ENCODE assay signal across 8 cellular contexts in the genomic region with DNA sequence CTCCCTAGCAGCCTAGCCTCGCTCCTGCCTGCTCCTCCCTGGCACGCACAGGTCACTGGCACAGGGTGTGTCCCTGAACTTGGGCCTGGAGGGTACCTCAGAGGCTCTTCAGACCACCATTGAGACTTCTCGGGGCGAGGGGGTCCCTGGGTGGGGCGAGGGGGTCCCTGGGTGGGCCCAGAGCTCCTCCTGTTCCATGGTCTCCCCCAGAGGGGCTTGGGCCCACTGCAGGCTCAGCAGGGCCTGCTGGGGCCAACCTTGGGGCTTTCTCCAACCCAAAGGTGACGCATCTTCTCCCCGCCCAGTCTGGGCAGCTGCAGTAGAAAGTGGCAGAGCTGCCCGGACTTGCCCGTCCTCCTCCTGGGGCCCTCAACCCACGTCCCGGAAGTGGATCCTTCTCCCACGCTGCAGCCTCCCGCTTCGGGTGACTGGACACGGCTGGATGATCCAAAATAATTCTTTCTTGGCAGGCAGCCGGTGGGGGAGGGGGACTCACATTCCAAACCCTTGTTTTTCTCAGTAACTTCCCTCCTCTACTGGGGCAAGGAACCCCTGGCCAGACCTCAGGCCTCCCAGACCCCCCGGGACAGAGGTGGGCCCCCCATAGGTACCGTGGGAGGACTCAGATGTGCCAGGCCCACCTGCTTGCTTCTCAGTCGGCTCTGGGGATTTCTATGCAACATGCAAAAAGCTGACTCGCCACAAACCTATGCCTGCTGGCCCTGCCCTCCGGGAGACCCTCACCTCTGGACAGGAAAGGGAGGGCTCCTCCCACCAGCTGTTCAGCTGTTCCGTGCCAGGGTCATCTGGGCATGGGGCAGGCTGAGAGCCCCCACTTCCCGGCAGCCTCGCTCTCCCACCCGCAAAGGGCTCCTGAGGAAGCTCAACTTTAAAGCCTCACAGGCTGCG. TPM values are rescaled to one million over a fixed set of nuclear protein-coding genes. Genes with fewer than 3 reads are reported as not detected.
DNase-seq lines count a peak whose midpoint lies in the region; ATAC-seq, FAIRE-seq and TF ChIP-seq lines count a peak whose summit lies in the region.

No MANE protein-coding gene starts in this region.

- peak overlapping the region; percentile 93 for H3K4me3 Mint-ChIP-seq in astrocyte (ENCODE audit: unreplicated experiment)

- peak; percentile 62 for FAIRE-seq in astrocyte (lab: Jason Lieb, UNC)

- H3K36me3 Mint-ChIP-seq in astrocyte (ENCODE audit: low read depth, unreplicated experiment): peaks cover 4% of the 10 kb centered on the region

- H3K79me2 ChIP-seq in astrocyte (ENCODE audit: insufficient read depth, low read length): peaks cover 62% of the 10 kb centered on the region

- H3K4me2 ChIP-seq in astrocyte (ENCODE audit: low read length): peak overlapping the region; percentile 100

- peak overlapping the region; percentile 96 for H3K9ac ChIP-seq in astrocyte (ENCODE audit: low read length)

- H3K27ac ChIP-seq in astrocyte (ENCODE audit: low read depth, low read length) (peak overlapping the region; percentile 82), psoas muscle (peak overlapping the region; percentile 83)

- WGBS in psoas muscle, 3 donors: 10 to 32% (median 19%) methylated on average over 25 to 26 of the region's 26 CpGs

- no peaks in the 10 kb centered on the region for H3K36me3 ChIP-seq in H7 (replicated peaks; ENCODE audit: control insufficient read depth, insufficient read depth, low read length)
- H3K36me3 ChIP-seq in astrocyte (ENCODE audit: insufficient read depth, low read length): no peaks in the 10 kb centered on the region
- no peaks in the 10 kb centered on the region for H3K36me3 ChIP-seq in psoas muscle (ENCODE audit: insufficient read depth in 1 of 2, low read depth in 1 of 2)

- no peak overlapping the region for H2AFZ ChIP-seq in astrocyte (ENCODE audit: low read depth, low read length)

- H3K9me3 ChIP-seq in astrocyte (ENCODE audit: insufficient read depth, low read depth, low read length) (no peaks in the 10 kb centered on the region), psoas muscle (no peaks in the 10 kb centered on the region)

- intact Hi-C loops in left ventricle myocardium superior (cut with micrococcal nuclease) (no loop called here), psoas muscle (cut with DNase I) (no loop called here)

- peaks cover 67% of the 10 kb centered on the region for H3K4me1 ChIP-seq in astrocyte (ENCODE audit: insufficient read depth, low read length)
- peaks cover 43% of the 10 kb centered on the region for H3K4me1 ChIP-seq in psoas muscle

- DNase-seq in COR-L47 (lab: John Stamatoyannopoulos, UW) (peak; percentile 79), H7 (no peak), NCI-H526 treated with DMSO at 0.1 percent for 48 hours (lab: John Stamatoyannopoulos, UW) (peak; percentile 55), astrocyte (ENCODE audit: low read depth) (peak; percentile 91), left ventricle myocardium superior (peak; percentile 85), psoas muscle (peak; percentile 85 to 87), NCI-H1092 (lab: John Stamatoyannopoulos, UW) (no peak)
- DNase-seq in activated CD4-positive, CD25-positive, alpha-beta regulatory T cell treated with anti-CD3 and anti-CD28 coated beads, Interleukin-2, amount 50 U/mL, for 72 hours: no peak

- H3K27me3 Mint-ChIP-seq in astrocyte (ENCODE audit: low read depth, unreplicated experiment): no peaks in the 10 kb centered on the region

- H3K4me3 ChIP-seq in H7 (ENCODE audit: insufficient read depth, low read depth, low read length) (peak overlapping the region; percentile 9; the same call in 1 of the 2 replicates), astrocyte (ENCODE audit: insufficient read depth, low read depth, low read length) (peak overlapping the region; percentile 78), psoas muscle (peak overlapping the region; percentile 80)

- TF ChIP-seq CTCF in astrocyte (IDR thresholded peaks at IDR 0.05; ENCODE audit: insufficient read depth, low read depth, low read length): no peak
- TF ChIP-seq CTCF in psoas muscle (IDR thresholded peaks at IDR 0.05): no peak

- H4K20me1 ChIP-seq in astrocyte (ENCODE audit: insufficient read depth, low read length): peaks cover 48% of the 10 kb centered on the region

- H3K9me3 Mint-ChIP-seq in astrocyte (ENCODE audit: unreplicated experiment): no peaks in the 10 kb centered on the region

- H3K27ac Mint-ChIP-seq in astrocyte (ENCODE audit: unreplicated experiment): peak overlapping the region; percentile 99

- peaks cover 6% of the 10 kb centered on the region; the same call in 1 of the 2 replicates for H3K27me3 ChIP-seq in H7 (ENCODE audit: control insufficient read depth, insufficient read depth, low read length)
- H3K27me3 ChIP-seq in astrocyte (ENCODE audit: insufficient read depth, low read length): no peaks in the 10 kb centered on the region
- peaks cover 0 to 6% (median 0%) of the 10 kb centered on the region in 3 donors for H3K27me3 ChIP-seq in psoas muscle (ENCODE audit: insufficient read depth in 3 of 3, low read length in 2 of 3)

- ATAC-seq in left ventricle myocardium superior: peak; percentile 50
- ATAC-seq in psoas muscle: peak; percentile 68 to 78 (median 74)

- peaks cover 28% of the 10 kb centered on the region for H3K4me1 Mint-ChIP-seq in astrocyte (ENCODE audit: low read depth, unreplicated experiment)

RNA-seq across cellular contexts. Expression of a gene that starts 1.5 kb away (rescaled TPM):
- 33.4 and 39.8 TPM in 2 replicates for total RNA-seq in H7 (2014; rRNA removed; shearing (Covaris generic))
- total RNA-seq in astrocyte (327 and 376 TPM in 2 replicates), left ventricle myocardium superior (81.7 TPM), psoas muscle (10 to 100 TPM; 13.6 to 43.7 (median 15.0) TPM)
- polyA plus RNA-seq in psoas muscle: 10 to 100 TPM in 1 of 3 donors, 1 to 10 TPM in 2; 3.9 to 11.6 (median 5.8) TPM

RNA-seq across cellular contexts. Expression of a gene that starts 20.9 kb away (rescaled TPM):
- 0.52 and 1.1 TPM in 2 replicates for total RNA-seq in H7 (2014; rRNA removed; shearing (Covaris generic))
- total RNA-seq in astrocyte (5.4 and 5.8 TPM in 2 replicates), left ventricle myocardium superior (1.4 TPM), psoas muscle (1 to 10 TPM in 2 of 4 donors, under 1 TPM in 2; 0.57 to 1.6 (median 0.94) TPM)
- polyA plus RNA-seq in psoas muscle: under 1 TPM; 0.46 to 0.93 (median 0.81) TPM

RNA-seq across cellular contexts. Expression of a gene that starts 35.7 kb away (rescaled TPM):
- total RNA-seq in H7 (2014; rRNA removed; shearing (Covaris generic)): 1.4 and 2.4 TPM in 2 replicates
- total RNA-seq in astrocyte (19.6 and 22.4 TPM in 2 replicates), left ventricle myocardium superior (9.1 TPM), psoas muscle (1 to 10 TPM; 4.4 to 6.3 (median 5.4) TPM)
- polyA plus RNA-seq in psoas muscle: 1 to 10 TPM; 1.7 to 5.3 (median 4.0) TPM

RNA-seq across cellular contexts. Expression of a gene that starts 37.2 kb away (rescaled TPM):
- 47.0 and 48.7 TPM in 2 replicates for total RNA-seq in H7 (2014; rRNA removed; shearing (Covaris generic))
- total RNA-seq in astrocyte (47.9 and 48.3 TPM in 2 replicates), left ventricle myocardium superior (44.3 TPM), psoas muscle (10 to 100 TPM; 36.6 to 48.2 (median 42.5) TPM)
- polyA plus RNA-seq in psoas muscle: 10 to 100 TPM; 31.6 to 43.7 (median 32.1) TPM

RNA-seq across cellular contexts. Expression of a gene that starts 44.4 kb away (rescaled TPM):
- total RNA-seq in H7 (2014; rRNA removed; shearing (Covaris generic)): 21.2 and 23.8 TPM in 2 replicates
- total RNA-seq in astrocyte: 29.1 and 36.4 TPM in 2 replicates
- 15.8 TPM for total RNA-seq in left ventricle myocardium superior
- total RNA-seq in psoas muscle: 100 to 1,000 TPM; 107 to 178 (median 145) TPM
- polyA plus RNA-seq in psoas muscle: 100 to 1,000 TPM in 2 of 3 donors, 10 to 100 TPM in 1; 57.4 to 148 (median 131) TPM

Comparison
In these comparisons a context has a peak if more than half of its experiments do, and no peak if none do; other contexts are left out.
1. DNase-seq: peak in COR-L47 (single experiment), NCI-H526 treated with DMSO at 0.1 percent for 48 hours (single experiment), astrocyte (single experiment), left ventricle myocardium superior (single experiment) and psoas muscle (2 of 2); none in H7 (single experiment), activated CD4-positive, CD25-positive, alpha-beta regulatory T cell treated with anti-CD3 and anti-CD28 coated beads, Interleukin-2, amount 50 U/mL, for 72 hours (single experiment) and NCI-H1092 (single experiment).
2. H3K4me3 ChIP-seq: peak in every context shown above with its lines; median percentile 80 in psoas muscle; 78 in astrocyte; 9 in H7.